In the genomic region with DNA sequence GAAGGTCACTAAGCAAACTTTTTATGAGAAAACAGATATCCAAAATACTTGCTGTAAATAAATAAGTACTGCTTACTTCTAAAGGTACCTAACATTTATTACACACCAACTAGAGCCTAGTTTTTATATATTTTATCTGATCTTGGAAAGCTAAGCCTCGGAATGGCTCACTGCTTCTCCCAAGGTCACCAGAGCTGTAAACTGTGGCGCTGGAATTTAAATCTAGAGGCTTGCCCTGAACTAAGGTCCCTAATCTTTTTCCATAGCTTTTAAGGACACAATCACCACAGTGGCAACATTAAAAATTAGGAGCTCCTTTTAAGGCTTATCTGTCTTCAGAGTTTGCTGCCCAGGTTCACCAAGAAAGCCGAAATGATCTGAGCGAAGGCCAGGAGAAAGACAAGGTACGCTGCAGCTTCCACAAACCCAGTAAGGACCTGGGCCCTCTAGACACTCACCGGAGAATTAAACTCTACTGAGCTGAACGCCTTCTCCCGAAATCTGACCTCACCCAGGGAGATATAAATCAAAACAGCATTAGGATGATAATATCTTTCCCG, we compare ENCODE assay signal across 2 cellular contexts.
TF ChIP-seq lines count a peak whose summit lies in the region.

No MANE protein-coding gene starts in this region.

TF ChIP-seq in GM12878, 131 proteins besides CTCF, POLR2A, EP300 and RAD21:
- TF ChIP-seq ZNF207 (IDR thresholded peaks at IDR 0.05; ENCODE audit: borderline replicate concordance) (no peak), ZBED1 (IDR thresholded peaks at IDR 0.05; ENCODE audit: borderline replicate concordance) (no peak), NKRF (conservative IDR thresholded peaks at IDR 0.05) (no peak), SMARCA5 (IDR thresholded peaks at IDR 0.05) (0 out of 2 replicates have a peak, but pooled peaks have one; percentile 3)

TF ChIP-seq in HEK293T, 16 proteins besides CTCF, POLR2A, EP300 and RAD21:
- TF ChIP-seq BHLHE40 (IDR thresholded peaks at IDR 0.05; ENCODE audit: borderline replicate concordance) (no peak), ZNF384 (IDR thresholded peaks at IDR 0.05) (no peak), PKNOX1 (IDR thresholded peaks at IDR 0.05) (no peak), LEF1 (IDR thresholded peaks at IDR 0.05; ENCODE audit: borderline replicate concordance) (no peak), FOXK2 (IDR thresholded peaks at IDR 0.05) (no peak), CTBP1 (IDR thresholded peaks at IDR 0.05; ENCODE audit: borderline replicate concordance) (no peak), SP1 (IDR thresholded peaks at IDR 0.05) (no peak), FOXA1 (IDR thresholded peaks at IDR 0.05) (no peak), L3MBTL2 (conservative IDR thresholded peaks at IDR 0.05) (no peak), NFRKB (IDR thresholded peaks at IDR 0.05) (no peak), FOXM1 (IDR thresholded peaks at IDR 0.05; ENCODE audit: borderline replicate concordance) (no peak), SUZ12 (IDR thresholded peaks at IDR 0.05) (no peak)
TF ChIP-seq in HEK293T: peak in this region for 0.
